ENCODE assay signal across 1 cellular context in the genomic region with DNA sequence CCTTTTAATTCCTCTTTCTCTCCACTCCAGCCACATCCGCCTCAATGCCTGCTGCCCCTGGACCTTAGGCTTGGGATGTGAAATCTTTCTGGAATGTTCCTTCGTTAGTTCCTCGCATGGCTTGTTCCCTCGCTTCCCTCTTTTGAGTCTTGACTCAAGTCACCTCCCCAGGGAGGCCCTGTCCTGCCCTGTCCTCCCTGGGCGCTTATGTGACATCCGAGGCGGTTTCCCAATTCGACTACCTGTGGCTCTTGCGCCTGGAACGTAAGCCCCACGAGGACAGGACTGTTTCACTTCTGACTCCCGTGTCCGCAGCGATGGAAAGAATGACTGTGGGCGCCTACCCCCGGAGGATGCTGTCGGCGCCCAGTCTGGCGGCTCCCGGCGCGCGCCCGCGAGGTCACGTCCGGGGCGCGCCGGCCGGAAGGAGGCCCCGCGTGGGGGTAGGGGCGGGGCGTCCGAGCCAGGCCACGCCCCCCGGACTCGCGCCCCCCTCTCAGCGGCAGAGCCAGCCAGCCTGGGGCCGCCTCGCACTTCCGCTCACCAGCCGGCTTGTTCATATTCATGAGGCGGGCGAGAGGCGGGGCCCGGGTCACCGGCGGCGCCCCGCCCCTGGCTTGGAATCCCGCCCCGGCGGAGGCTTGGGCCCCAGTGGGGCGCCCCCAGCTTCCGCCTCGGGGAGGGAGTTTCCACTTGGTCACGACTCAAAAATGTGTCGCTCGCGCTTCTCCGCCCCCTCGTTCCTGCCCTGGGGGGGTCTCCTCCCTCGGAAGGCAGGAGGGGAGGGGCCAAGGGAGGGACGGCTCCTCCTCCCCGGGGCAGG.
TF ChIP-seq lines count a peak whose summit lies in the region.

No MANE protein-coding gene starts in this region.

TF ChIP-seq in HEK293, 187 proteins besides CTCF, POLR2A, EP300 and RAD21 (continued from another document and continues in another):
- TF ChIP-seq ZNF701 (tag by site-specific recombination; IDR thresholded peaks at IDR 0.05) (no peak), ZNF777 (tag by site-specific recombination; IDR thresholded peaks at IDR 0.05; ENCODE audit: borderline replicate concordance) (no peak), KLF10 (tag by site-specific recombination; IDR thresholded peaks at IDR 0.05) (peak; percentile 89), ZNF140 (tag by site-specific recombination; IDR thresholded peaks at IDR 0.05) (no peak), ZNF843 (tag by site-specific recombination; IDR thresholded peaks at IDR 0.05) (no peak), ZFP69B (tag by site-specific recombination; IDR thresholded peaks at IDR 0.05) (no peak), SCRT1 (tag by site-specific recombination; IDR thresholded peaks at IDR 0.05; ENCODE audit: borderline replicate concordance) (peak; percentile 47; the same call in 1 of the 2 replicates), ZSCAN30 (tag by site-specific recombination; IDR thresholded peaks at IDR 0.05) (no peak), ZNF629 (tag by site-specific recombination; IDR thresholded peaks at IDR 0.05) (0 out of 2 replicates have a peak, but pooled peaks have one; percentile 27), ZNF791 (tag by site-specific recombination; IDR thresholded peaks at IDR 0.05) (no peak), ZNF830 (tag by site-specific recombination; IDR thresholded peaks at IDR 0.05; ENCODE audit: low read depth) (no peak), ZNF501 (tag by site-specific recombination; IDR thresholded peaks at IDR 0.05) (no peak), ZNF311 (tag by site-specific recombination; IDR thresholded peaks at IDR 0.05; ENCODE audit: borderline replicate concordance) (no peak), ZNF585B (tag by site-specific recombination; IDR thresholded peaks at IDR 0.05) (no peak), ZNF112 (tag by site-specific recombination; IDR thresholded peaks at IDR 0.05) (no peak), ZNF202 (tag by site-specific recombination; IDR thresholded peaks at IDR 0.05; ENCODE audit: borderline replicate concordance) (no peak), ZNF654 (tag by site-specific recombination; IDR thresholded peaks at IDR 0.05; ENCODE audit: low read depth) (no peak), MZF1 (tag by site-specific recombination; IDR thresholded peaks at IDR 0.05; ENCODE audit: borderline replicate concordance) (no peak), ZBTB8A (tag by site-specific recombination; IDR thresholded peaks at IDR 0.05) (no peak), ZNF302 (tag by site-specific recombination; IDR thresholded peaks at IDR 0.05; ENCODE audit: low read depth) (no peak), ZFP3 (tag by site-specific recombination; IDR thresholded peaks at IDR 0.05; ENCODE audit: low read depth) (no peak), ZNF394 (tag by site-specific recombination; IDR thresholded peaks at IDR 0.05; ENCODE audit: borderline replicate concordance) (0 out of 2 replicates have a peak, but pooled peaks have one; percentile 29), ZNF423 (tag by site-specific recombination; IDR thresholded peaks at IDR 0.05) (no peak), ZNF785 (tag by site-specific recombination; IDR thresholded peaks at IDR 0.05) (no peak), ZNF404 (tag by site-specific recombination; IDR thresholded peaks at IDR 0.05) (no peak), GLIS2 (tag by site-specific recombination; IDR thresholded peaks at IDR 0.05) (peak; percentile 84), YY1 (tag by site-specific recombination; IDR thresholded peaks at IDR 0.05) (no peak), KLF1 (tag by site-specific recombination; IDR thresholded peaks at IDR 0.05) (peak; percentile 92), ZNF596 (tag by site-specific recombination; IDR thresholded peaks at IDR 0.05) (no peak), KLF9 (tag by site-specific recombination; IDR thresholded peaks at IDR 0.05; ENCODE audit: low read depth) (peak; percentile 64), ZNF555 (tag by site-specific recombination; conservative IDR thresholded peaks at IDR 0.05) (no peak), OSR2 (tag by site-specific recombination; IDR thresholded peaks at IDR 0.05) (no peak), GLI4 (tag by site-specific recombination; IDR thresholded peaks at IDR 0.05) (no peak), ZBTB21 (tag by site-specific recombination; IDR thresholded peaks at IDR 0.05) (no peak), ZNF121 (tag by site-specific recombination; IDR thresholded peaks at IDR 0.05) (no peak), ZNF335 (tag by site-specific recombination; conservative IDR thresholded peaks at IDR 0.05) (no peak), ZNF324 (tag by site-specific recombination; IDR thresholded peaks at IDR 0.05) (no peak), ZNF426 (tag by site-specific recombination; IDR thresholded peaks at IDR 0.05) (no peak), BCL11B (tag by site-specific recombination; IDR thresholded peaks at IDR 0.05; ENCODE audit: low read depth) (no peak), ZNF416 (tag by site-specific recombination; IDR thresholded peaks at IDR 0.05) (no peak)
- TF ChIP-seq, protein P1, sequence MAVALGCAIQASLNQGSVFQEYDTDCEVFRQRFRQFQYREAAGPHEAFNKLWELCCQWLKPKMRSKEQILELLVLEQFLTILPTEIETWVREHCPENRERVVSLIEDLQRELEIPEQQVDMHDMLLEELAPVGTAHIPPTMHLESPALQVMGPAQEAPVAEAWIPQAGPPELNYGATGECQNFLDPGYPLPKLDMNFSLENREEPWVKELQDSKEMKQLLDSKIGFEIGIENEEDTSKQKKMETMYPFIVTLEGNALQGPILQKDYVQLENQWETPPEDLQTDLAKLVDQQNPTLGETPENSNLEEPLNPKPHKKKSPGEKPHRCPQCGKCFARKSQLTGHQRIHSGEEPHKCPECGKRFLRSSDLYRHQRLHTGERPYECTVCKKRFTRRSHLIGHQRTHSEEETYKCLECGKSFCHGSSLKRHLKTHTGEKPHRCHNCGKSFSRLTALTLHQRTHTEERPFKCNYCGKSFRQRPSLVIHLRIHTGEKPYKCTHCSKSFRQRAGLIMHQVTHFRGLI (tag by site-specific recombination; IDR thresholded peaks at IDR 0.05) = no peak
- TF ChIP-seq, protein P2, sequence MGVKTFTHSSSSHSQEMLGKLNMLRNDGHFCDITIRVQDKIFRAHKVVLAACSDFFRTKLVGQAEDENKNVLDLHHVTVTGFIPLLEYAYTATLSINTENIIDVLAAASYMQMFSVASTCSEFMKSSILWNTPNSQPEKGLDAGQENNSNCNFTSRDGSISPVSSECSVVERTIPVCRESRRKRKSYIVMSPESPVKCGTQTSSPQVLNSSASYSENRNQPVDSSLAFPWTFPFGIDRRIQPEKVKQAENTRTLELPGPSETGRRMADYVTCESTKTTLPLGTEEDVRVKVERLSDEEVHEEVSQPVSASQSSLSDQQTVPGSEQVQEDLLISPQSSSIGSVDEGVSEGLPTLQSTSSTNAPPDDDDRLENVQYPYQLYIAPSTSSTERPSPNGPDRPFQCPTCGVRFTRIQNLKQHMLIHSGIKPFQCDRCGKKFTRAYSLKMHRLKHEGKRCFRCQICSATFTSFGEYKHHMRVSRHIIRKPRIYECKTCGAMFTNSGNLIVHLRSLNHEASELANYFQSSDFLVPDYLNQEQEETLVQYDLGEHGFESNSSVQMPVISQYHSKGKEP (tag by site-specific recombination; IDR thresholded peaks at IDR 0.05) = no peak
- TF ChIP-seq, protein P3, sequence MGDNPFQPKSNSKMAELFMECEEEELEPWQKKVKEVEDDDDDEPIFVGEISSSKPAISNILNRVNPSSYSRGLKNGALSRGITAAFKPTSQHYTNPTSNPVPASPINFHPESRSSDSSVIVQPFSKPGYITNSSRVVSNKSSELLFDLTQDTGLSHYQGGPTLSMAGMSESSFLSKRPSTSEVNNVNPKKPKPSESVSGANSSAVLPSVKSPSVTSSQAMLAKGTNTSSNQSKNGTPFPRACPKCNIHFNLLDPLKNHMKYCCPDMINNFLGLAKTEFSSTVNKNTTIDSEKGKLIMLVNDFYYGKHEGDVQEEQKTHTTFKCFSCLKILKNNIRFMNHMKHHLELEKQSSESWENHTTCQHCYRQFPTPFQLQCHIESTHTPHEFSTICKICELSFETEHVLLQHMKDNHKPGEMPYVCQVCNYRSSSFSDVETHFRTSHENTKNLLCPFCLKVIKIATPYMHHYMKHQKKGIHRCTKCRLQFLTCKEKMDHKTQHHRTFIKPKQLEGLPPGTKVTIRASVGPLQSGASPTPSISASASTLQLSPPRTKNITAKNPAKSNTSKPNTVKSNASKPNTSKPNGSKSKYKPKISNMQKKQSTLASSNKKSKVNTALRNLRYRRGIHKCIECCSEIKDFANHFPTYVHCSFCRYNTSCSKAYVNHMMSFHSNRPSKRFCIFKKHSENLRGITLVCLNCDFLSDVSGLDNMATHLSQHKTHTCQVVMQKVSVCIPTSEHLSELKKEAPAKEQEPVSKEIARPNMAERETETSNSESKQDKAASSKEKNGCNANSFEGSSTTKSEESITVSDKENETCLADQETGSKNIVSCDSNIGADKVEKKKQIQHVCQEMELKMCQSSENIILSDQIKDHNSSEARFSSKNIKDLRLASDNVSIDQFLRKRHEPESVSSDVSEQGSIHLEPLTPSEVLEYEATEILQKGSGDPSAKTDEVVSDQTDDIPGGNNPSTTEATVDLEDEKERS (tag by site-specific recombination; IDR thresholded peaks at IDR 0.05) = no peak
- TF ChIP-seq, protein P4, sequence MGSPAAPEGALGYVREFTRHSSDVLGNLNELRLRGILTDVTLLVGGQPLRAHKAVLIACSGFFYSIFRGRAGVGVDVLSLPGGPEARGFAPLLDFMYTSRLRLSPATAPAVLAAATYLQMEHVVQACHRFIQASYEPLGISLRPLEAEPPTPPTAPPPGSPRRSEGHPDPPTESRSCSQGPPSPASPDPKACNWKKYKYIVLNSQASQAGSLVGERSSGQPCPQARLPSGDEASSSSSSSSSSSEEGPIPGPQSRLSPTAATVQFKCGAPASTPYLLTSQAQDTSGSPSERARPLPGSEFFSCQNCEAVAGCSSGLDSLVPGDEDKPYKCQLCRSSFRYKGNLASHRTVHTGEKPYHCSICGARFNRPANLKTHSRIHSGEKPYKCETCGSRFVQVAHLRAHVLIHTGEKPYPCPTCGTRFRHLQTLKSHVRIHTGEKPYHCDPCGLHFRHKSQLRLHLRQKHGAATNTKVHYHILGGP (tag by site-specific recombination; IDR thresholded peaks at IDR 0.05) = no peak
- TF ChIP-seq, protein P5, sequence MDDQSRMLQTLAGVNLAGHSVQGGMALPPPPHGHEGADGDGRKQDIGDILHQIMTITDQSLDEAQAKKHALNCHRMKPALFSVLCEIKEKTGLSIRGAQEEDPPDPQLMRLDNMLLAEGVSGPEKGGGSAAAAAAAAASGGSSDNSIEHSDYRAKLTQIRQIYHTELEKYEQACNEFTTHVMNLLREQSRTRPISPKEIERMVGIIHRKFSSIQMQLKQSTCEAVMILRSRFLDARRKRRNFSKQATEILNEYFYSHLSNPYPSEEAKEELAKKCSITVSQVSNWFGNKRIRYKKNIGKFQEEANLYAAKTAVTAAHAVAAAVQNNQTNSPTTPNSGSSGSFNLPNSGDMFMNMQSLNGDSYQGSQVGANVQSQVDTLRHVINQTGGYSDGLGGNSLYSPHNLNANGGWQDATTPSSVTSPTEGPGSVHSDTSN (CRISPR knock-in tag; IDR thresholded peaks at IDR 0.05) = no peak
- TF ChIP-seq, protein P6, sequence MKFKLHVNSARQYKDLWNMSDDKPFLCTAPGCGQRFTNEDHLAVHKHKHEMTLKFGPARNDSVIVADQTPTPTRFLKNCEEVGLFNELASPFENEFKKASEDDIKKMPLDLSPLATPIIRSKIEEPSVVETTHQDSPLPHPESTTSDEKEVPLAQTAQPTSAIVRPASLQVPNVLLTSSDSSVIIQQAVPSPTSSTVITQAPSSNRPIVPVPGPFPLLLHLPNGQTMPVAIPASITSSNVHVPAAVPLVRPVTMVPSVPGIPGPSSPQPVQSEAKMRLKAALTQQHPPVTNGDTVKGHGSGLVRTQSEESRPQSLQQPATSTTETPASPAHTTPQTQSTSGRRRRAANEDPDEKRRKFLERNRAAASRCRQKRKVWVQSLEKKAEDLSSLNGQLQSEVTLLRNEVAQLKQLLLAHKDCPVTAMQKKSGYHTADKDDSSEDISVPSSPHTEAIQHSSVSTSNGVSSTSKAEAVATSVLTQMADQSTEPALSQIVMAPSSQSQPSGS (tag by site-specific recombination; IDR thresholded peaks at IDR 0.05; ENCODE audit: low read depth) = no peak
- TF ChIP-seq, protein P7, sequence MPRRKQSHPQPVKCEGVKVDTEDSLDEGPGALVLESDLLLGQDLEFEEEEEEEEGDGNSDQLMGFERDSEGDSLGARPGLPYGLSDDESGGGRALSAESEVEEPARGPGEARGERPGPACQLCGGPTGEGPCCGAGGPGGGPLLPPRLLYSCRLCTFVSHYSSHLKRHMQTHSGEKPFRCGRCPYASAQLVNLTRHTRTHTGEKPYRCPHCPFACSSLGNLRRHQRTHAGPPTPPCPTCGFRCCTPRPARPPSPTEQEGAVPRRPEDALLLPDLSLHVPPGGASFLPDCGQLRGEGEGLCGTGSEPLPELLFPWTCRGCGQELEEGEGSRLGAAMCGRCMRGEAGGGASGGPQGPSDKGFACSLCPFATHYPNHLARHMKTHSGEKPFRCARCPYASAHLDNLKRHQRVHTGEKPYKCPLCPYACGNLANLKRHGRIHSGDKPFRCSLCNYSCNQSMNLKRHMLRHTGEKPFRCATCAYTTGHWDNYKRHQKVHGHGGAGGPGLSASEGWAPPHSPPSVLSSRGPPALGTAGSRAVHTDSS (tag by site-specific recombination; IDR thresholded peaks at IDR 0.05) = no peak
- TF ChIP-seq, protein P8, sequence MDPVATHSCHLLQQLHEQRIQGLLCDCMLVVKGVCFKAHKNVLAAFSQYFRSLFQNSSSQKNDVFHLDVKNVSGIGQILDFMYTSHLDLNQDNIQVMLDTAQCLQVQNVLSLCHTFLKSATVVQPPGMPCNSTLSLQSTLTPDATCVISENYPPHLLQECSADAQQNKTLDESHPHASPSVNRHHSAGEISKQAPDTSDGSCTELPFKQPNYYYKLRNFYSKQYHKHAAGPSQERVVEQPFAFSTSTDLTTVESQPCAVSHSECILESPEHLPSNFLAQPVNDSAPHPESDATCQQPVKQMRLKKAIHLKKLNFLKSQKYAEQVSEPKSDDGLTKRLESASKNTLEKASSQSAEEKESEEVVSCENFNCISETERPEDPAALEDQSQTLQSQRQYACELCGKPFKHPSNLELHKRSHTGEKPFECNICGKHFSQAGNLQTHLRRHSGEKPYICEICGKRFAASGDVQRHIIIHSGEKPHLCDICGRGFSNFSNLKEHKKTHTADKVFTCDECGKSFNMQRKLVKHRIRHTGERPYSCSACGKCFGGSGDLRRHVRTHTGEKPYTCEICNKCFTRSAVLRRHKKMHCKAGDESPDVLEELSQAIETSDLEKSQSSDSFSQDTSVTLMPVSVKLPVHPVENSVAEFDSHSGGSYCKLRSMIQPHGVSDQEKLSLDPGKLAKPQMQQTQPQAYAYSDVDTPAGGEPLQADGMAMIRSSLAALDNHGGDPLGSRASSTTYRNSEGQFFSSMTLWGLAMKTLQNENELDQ (tag by site-specific recombination; IDR thresholded peaks at IDR 0.05; ENCODE audit: low read depth) = no peak
- TF ChIP-seq, protein P9, sequence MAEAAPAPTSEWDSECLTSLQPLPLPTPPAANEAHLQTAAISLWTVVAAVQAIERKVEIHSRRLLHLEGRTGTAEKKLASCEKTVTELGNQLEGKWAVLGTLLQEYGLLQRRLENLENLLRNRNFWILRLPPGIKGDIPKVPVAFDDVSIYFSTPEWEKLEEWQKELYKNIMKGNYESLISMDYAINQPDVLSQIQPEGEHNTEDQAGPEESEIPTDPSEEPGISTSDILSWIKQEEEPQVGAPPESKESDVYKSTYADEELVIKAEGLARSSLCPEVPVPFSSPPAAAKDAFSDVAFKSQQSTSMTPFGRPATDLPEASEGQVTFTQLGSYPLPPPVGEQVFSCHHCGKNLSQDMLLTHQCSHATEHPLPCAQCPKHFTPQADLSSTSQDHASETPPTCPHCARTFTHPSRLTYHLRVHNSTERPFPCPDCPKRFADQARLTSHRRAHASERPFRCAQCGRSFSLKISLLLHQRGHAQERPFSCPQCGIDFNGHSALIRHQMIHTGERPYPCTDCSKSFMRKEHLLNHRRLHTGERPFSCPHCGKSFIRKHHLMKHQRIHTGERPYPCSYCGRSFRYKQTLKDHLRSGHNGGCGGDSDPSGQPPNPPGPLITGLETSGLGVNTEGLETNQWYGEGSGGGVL (tag by site-specific recombination; IDR thresholded peaks at IDR 0.05) = peak; percentile 55
